9 cellular contexts compared by ENCODE assay signal in the genomic region with DNA sequence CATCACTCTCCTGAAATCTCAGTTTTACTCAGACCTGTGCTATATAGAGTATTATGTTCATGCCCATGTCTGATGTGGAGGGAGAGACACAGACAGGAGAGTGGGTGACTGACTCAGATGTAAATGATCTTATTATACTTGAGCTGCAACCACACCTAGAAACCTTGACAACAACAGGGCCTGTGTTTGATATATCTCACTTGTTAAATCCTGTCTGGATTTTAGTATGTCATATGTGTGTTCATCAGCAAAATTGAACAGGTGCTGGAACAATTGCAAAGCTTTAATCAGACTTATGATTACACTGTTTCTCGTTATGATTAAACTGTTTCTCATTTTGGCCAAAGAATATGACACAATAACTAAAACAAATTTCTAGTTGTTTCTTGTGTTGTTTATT. TPM values are rescaled to one million over a fixed set of nuclear protein-coding genes. Genes with fewer than 3 reads are reported as not detected.
DNase-seq lines count a peak whose midpoint lies in the region; ATAC-seq and TF ChIP-seq lines count a peak whose summit lies in the region.
"Had no signal": no experiment of that assay in that cellular context is flagged by ENCODE, and none has a peak within 500 bp of the region (broad histone marks: within the 10 kb centered on the region; RNA-seq: fewer than 3 reads in every experiment).

No MANE protein-coding gene starts in this region.

- H3K4me1 ChIP-seq in cardiac muscle cell (ENCODE audit: low read depth) (no peaks in the 10 kb centered on the region), endocrine pancreas (ENCODE audit: control insufficient read depth, insufficient read depth, low read length) (peaks cover 16% of the 10 kb centered on the region), suprapubic skin (peaks cover 63% of the 10 kb centered on the region)
- peaks cover 3% of the 10 kb centered on the region for H3K4me1 ChIP-seq in effector memory CD4-positive, alpha-beta T cell (ENCODE audit: control insufficient read depth, insufficient read depth, low read length, poor library complexity, severe bottlenecking)

- no peak for ATAC-seq in HG02759 (IDR thresholded peaks at IDR 0.05; ENCODE audit: unreplicated experiment)

- H3K27me3 ChIP-seq in cardiac muscle cell (no peaks in the 10 kb centered on the region), endocrine pancreas (ENCODE audit: control insufficient read depth, insufficient read depth, low read length) (no peaks in the 10 kb centered on the region), suprapubic skin (no peaks in the 10 kb centered on the region)
- no peaks in the 10 kb centered on the region for H3K27me3 ChIP-seq in effector memory CD4-positive, alpha-beta T cell (replicated peaks; ENCODE audit: control insufficient read depth, insufficient read depth, low read length, poor library complexity, severe bottlenecking)

- H3K27ac ChIP-seq in cardiac muscle cell (peak overlapping the region; percentile 45), RWPE1 (peak overlapping the region; percentile 86), suprapubic skin (peak overlapping the region; percentile 85)
- H3K27ac ChIP-seq in effector memory CD4-positive, alpha-beta T cell (ENCODE audit: insufficient read depth, low read length, poor library complexity, severe bottlenecking): no peak overlapping the region

- TF ChIP-seq EP300 in suprapubic skin (IDR thresholded peaks at IDR 0.05): no peak

- DNase-seq in cardiac muscle cell (ENCODE audit: low read depth in 1 of 2, low spot score in 1 of 2) (no peak), cardiac septum (ENCODE audit: low spot score) (no peak), RWPE1 (ENCODE audit: low spot score) (peak; percentile 73), suprapubic skin (ENCODE audit: low spot score in 2 of 2) (no peak), SKM-1 treated with dmso at 0.1 percent for 144 hours (lab: John Stamatoyannopoulos, UW; ENCODE audit: unreplicated experiment) (no peak)
- DNase-seq in effector memory CD4-positive, alpha-beta T cell: no peak
- DNase-seq: naive B cell had no signal

- H3K36me3 ChIP-seq in cardiac muscle cell (no peaks in the 10 kb centered on the region), endocrine pancreas (ENCODE audit: control insufficient read depth, insufficient read depth, low read length) (no peaks in the 10 kb centered on the region), suprapubic skin (no peaks in the 10 kb centered on the region)
- peaks cover 3% of the 10 kb centered on the region for H3K36me3 ChIP-seq in effector memory CD4-positive, alpha-beta T cell (ENCODE audit: control insufficient read depth, insufficient read depth, low read length)

- H3K4me3 ChIP-seq in cardiac muscle cell (no peak overlapping the region), endocrine pancreas (ENCODE audit: control insufficient read depth, insufficient read depth, low read length) (peak overlapping the region; percentile 26), suprapubic skin (no peak overlapping the region)
- H3K4me3 ChIP-seq in effector memory CD4-positive, alpha-beta T cell (ENCODE audit: insufficient read depth, low read depth, low read length, poor library complexity, severe bottlenecking): no peak overlapping the region

- CTCF ChIA-PET in RWPE1 (lab: Yijun Ruan, JAX): no interaction called here

- H3K9me3 ChIP-seq in cardiac muscle cell (ENCODE audit: low read depth) (no peaks in the 10 kb centered on the region), endocrine pancreas (ENCODE audit: control insufficient read depth, low read length) (no peaks in the 10 kb centered on the region), suprapubic skin (no peaks in the 10 kb centered on the region)
- H3K9me3 ChIP-seq in effector memory CD4-positive, alpha-beta T cell (ENCODE audit: control insufficient read depth, low read length): no peaks in the 10 kb centered on the region

- POLR2A ChIA-PET in RWPE1 (lab: Yijun Ruan, JAX; ENCODE audit: low non-redundant PET): no interaction called here

- peak overlapping the region; percentile 69 for H3K9ac ChIP-seq in endocrine pancreas (ENCODE audit: control insufficient read depth, insufficient read depth, low read length)

- TF ChIP-seq CTCF in cardiac muscle cell (IDR thresholded peaks at IDR 0.05; ENCODE audit: low read depth, low read length): no peak
- TF ChIP-seq CTCF in RWPE1 (conservative IDR thresholded peaks at IDR 0.05; ENCODE audit: low read depth): no peak
- TF ChIP-seq CTCF in suprapubic skin (IDR thresholded peaks at IDR 0.05): no peak

- intact Hi-C loops in cardiac septum (cut with DNase I): no loop called here

- TF ChIP-seq POLR2A in suprapubic skin (IDR thresholded peaks at IDR 0.05): no peak

- 49% methylated on average over 1 of the region's 1 CpG for whole genome bisulfite sequencing in suprapubic skin

RNA-seq across cellular contexts. Expression of a gene that starts 37.7 kb away (rescaled TPM):
- total RNA-seq in cardiac muscle cell (39.3 and 55.1 TPM in 2 replicates), cardiac septum (16.5 TPM), suprapubic skin (10 to 100 TPM; 68.6 to 97.2 (median 73.7) TPM)
- 15.5 and 17.7 TPM in 2 replicates for polyA plus RNA-seq in cardiac muscle cell
